In genomic region chr12:51345681-51346080, GRCh38 we compare ENCODE assay signal across 30 cellular contexts. TPM values are rescaled to one million over a fixed set of nuclear protein-coding genes. Genes with fewer than 3 reads are reported as not detected.
DNase-seq lines count a peak whose midpoint lies in the region; ATAC-seq and TF ChIP-seq lines count a peak whose summit lies in the region.
"Had no signal": no experiment of that assay in that cellular context is flagged by ENCODE, and none has a peak within 500 bp of the region (broad histone marks: within the 10 kb centered on the region; RNA-seq: fewer than 3 reads in every experiment).

No MANE protein-coding gene starts in this region.

- peak; percentile 25 for DNase-seq in COLO829 (ENCODE audit: low spot score)
- peak; percentile 16 for DNase-seq in MG63
- peak; percentile 33 for DNase-seq in astrocyte of the spinal cord (ENCODE audit: low read depth, low spot score)
- peak; percentile 14 for DNase-seq in kidney tubule cell (ENCODE audit: low spot score)
- no peak for DNase-seq in activated T-cell treated with anti-CD3 and anti-CD28 coated beads, Interleukin-2, amount 50 U/mL, for 4 hours
- DNase-seq in NCI-H1930 (lab: John Stamatoyannopoulos, UW): no peak
- DNase-seq in NCI-H2081 (lab: John Stamatoyannopoulos, UW): no peak
- DNase-seq: activated CD4-positive, alpha-beta T cell treated with anti-CD3 and anti-CD28 coated beads, Interleukin-2, amount 10 ng/mL, durations not matched to agents 24 days and 14 days; activated naive CD8-positive, alpha-beta T cell treated with anti-CD3 and anti-CD28 coated beads, Interleukin-2, amount 10 ng/mL, durations not matched to agents 7 days and 5 days; dermis blood vessel endothelial cell; GF-D8; hippocampal formation; NCI-H1417 treated with DMSO at 0.1 percent for 48 hours; NCI-H2171; NCI-H526; ovary; Right ventricle myocardium superior; T-cell had no signal

- H3K4me3 ChIP-seq in MG63 (no peak overlapping the region), astrocyte of the spinal cord (ENCODE audit: low read depth, low read length) (no peak overlapping the region)
- H3K4me3 ChIP-seq: GM12878, ovary had no signal

- in situ Hi-C loops in astrocyte of the spinal cord (cut with HindIII; ENCODE audit: low sequenced_read_pairs): no loop called here

- H3K27me3 ChIP-seq in MG63: no peaks in the 10 kb centered on the region
- H3K27me3 ChIP-seq: ovary had no signal

- H3K4me1 Mint-ChIP-seq in activated T-cell treated with anti-CD3 and anti-CD28 coated beads, Interleukin-2, amount 50 U/mL, for 4 hours (ENCODE audit: low read depth): peaks cover 16% of the 10 kb centered on the region

- no peak for ATAC-seq in GM18868 (IDR thresholded peaks at IDR 0.05; ENCODE audit: unreplicated experiment)
- no peak for ATAC-seq in activated T-cell treated with anti-CD3 and anti-CD28 coated beads, Interleukin-2, amount 50 U/mL, for 4 hours
- ATAC-seq: GM12878, sciatic nerve, T-cell had no signal

- H3K9me3 ChIP-seq in MG63: no peaks in the 10 kb centered on the region
- H3K9me3 ChIP-seq: ovary had no signal

- H3K36me3 Mint-ChIP-seq in activated T-cell treated with anti-CD3 and anti-CD28 coated beads, Interleukin-2, amount 50 U/mL, for 4 hours (ENCODE audit: insufficient read depth): no peaks in the 10 kb centered on the region
- H3K36me3 Mint-ChIP-seq: activated naive CD8-positive, alpha-beta T cell treated with anti-CD3 and anti-CD28 coated beads, Interleukin-2, amount 10 ng/mL, durations not matched to agents 7 days and 5 days; memory B cell; T-cell had no signal

- no peak for TF ChIP-seq CTCF in astrocyte of the spinal cord (IDR thresholded peaks at IDR 0.05; ENCODE audit: low read depth, low read length)

- no peaks in the 10 kb centered on the region for H3K27me3 Mint-ChIP-seq in activated T-cell treated with anti-CD3 and anti-CD28 coated beads, Interleukin-2, amount 50 U/mL, for 4 hours (ENCODE audit: low read depth)
- H3K27me3 Mint-ChIP-seq: activated CD4-positive, alpha-beta T cell treated with anti-CD3 and anti-CD28 coated beads, Interleukin-2, amount 10 ng/mL, durations not matched to agents 24 days and 14 days; activated naive CD8-positive, alpha-beta T cell treated with anti-CD3 and anti-CD28 coated beads, Interleukin-2, amount 10 ng/mL, durations not matched to agents 7 days and 5 days; memory B cell; T-cell had no signal

- H3K36me3 ChIP-seq in MG63: no peaks in the 10 kb centered on the region
- H3K36me3 ChIP-seq: ovary had no signal

- no peak overlapping the region for H3K4me3 Mint-ChIP-seq in activated T-cell treated with anti-CD3 and anti-CD28 coated beads, Interleukin-2, amount 50 U/mL, for 4 hours
- H3K4me3 Mint-ChIP-seq: activated CD4-positive, alpha-beta T cell treated with anti-CD3 and anti-CD28 coated beads, Interleukin-2, amount 10 ng/mL, durations not matched to agents 24 days and 14 days; activated naive CD8-positive, alpha-beta T cell treated with anti-CD3 and anti-CD28 coated beads, Interleukin-2, amount 10 ng/mL, durations not matched to agents 7 days and 5 days; memory B cell; T-cell had no signal

- H3K9me3 Mint-ChIP-seq in activated T-cell treated with anti-CD3 and anti-CD28 coated beads, Interleukin-2, amount 50 U/mL, for 4 hours: no peaks in the 10 kb centered on the region
- H3K9me3 Mint-ChIP-seq: activated CD4-positive, alpha-beta T cell treated with anti-CD3 and anti-CD28 coated beads, Interleukin-2, amount 10 ng/mL, durations not matched to agents 24 days and 14 days; activated naive CD8-positive, alpha-beta T cell treated with anti-CD3 and anti-CD28 coated beads, Interleukin-2, amount 10 ng/mL, durations not matched to agents 7 days and 5 days; activated T-helper 2 cell treated with anti-CD3 and anti-CD28 coated beads, Interferon-gamma antibody, Interleukin-2, Interleukin-4, amounts not matched to agents 10 μg/mL and 5 μg/mL and 100 μg/mL, durations not matched to agents 14 hours and 24 hours and 36 hours; memory B cell; T-cell had no signal

RNA-seq across cellular contexts. Expression of gene CELA1, which starts 0.8 kb away (rescaled TPM):
- total RNA-seq in MG63 (2014; rRNA removed; shearing (Covaris generic); ENCODE audit: low replicate concordance): not detected in 2 replicates
- total RNA-seq in activated T-cell treated with anti-CD3 and anti-CD28 coated beads, Interleukin-2, amount 50 U/mL, for 4 hours: not detected
- total RNA-seq: activated CD4-positive, alpha-beta T cell treated with anti-CD3 and anti-CD28 coated beads, Interleukin-2, amount 10 ng/mL, durations not matched to agents 24 days and 14 days; activated naive CD8-positive, alpha-beta T cell treated with anti-CD3 and anti-CD28 coated beads, Interleukin-2, amount 10 ng/mL, durations not matched to agents 7 days and 5 days; activated T-helper 2 cell treated with anti-CD3 and anti-CD28 coated beads, Interferon-gamma antibody, Interleukin-2, Interleukin-4, amounts not matched to agents 10 μg/mL and 5 μg/mL and 100 μg/mL, durations not matched to agents 14 hours and 24 hours and 36 hours; bronchial epithelial cell; dermis blood vessel endothelial cell; endothelial cell of umbilical vein; GM12878; H4; HT-29; kidney epithelial cell; LHCN-M2; ovary; Right ventricle myocardium superior; sciatic nerve; temporal lobe had no signal

RNA-seq across cellular contexts. Expression of gene BIN2, which starts 21.7 kb away (rescaled TPM):
- not detected in 2 replicates for total RNA-seq in MG63 (2014; rRNA removed; shearing (Covaris generic); ENCODE audit: low replicate concordance)
- total RNA-seq in activated T-cell treated with anti-CD3 and anti-CD28 coated beads, Interleukin-2, amount 50 U/mL, for 4 hours: 10 to 100 TPM; 14.7 to 20.9 (median 16.4) TPM
- total RNA-seq: bronchial epithelial cell, dermis blood vessel endothelial cell, endothelial cell of umbilical vein, H4, kidney epithelial cell, LHCN-M2 had no signal

RNA-seq across cellular contexts. Expression of gene GALNT6, which starts 45.5 kb away (rescaled TPM):
- total RNA-seq in MG63 (2014; rRNA removed; shearing (Covaris generic); ENCODE audit: low replicate concordance): not detected in 2 replicates
- 10 to 100 TPM; 10.8 to 16.9 (median 11.9) TPM for total RNA-seq in activated T-cell treated with anti-CD3 and anti-CD28 coated beads, Interleukin-2, amount 50 U/mL, for 4 hours
- total RNA-seq: LHCN-M2 had no signal

Comparison
In these comparisons a context has a peak if more than half of its experiments do, and no peak if none do; other contexts are left out.
1. DNase-seq: peak in COLO829 (single experiment), MG63 (single experiment), astrocyte of the spinal cord (single experiment) and kidney tubule cell (single experiment); none in activated T-cell treated with anti-CD3 and anti-CD28 coated beads, Interleukin-2, amount 50 U/mL, for 4 hours (single experiment), NCI-H1930 (0 of 2) and NCI-H2081 (0 of 2).
2. RNA of gene BIN2, which starts 21.7 kb away (total RNA-seq): 14.7 to 20.9 TPM in activated T-cell treated with anti-CD3 and anti-CD28 coated beads, Interleukin-2, amount 50 U/mL, for 4 hours; not detected in MG63; every median in the first group is over 10 times any median in the second.
3. RNA of gene GALNT6, which starts 45.5 kb away (total RNA-seq): 10.8 to 16.9 TPM in activated T-cell treated with anti-CD3 and anti-CD28 coated beads, Interleukin-2, amount 50 U/mL, for 4 hours; not detected in MG63; every median in the first group is over 10 times any median in the second.